In the genomic region with DNA sequence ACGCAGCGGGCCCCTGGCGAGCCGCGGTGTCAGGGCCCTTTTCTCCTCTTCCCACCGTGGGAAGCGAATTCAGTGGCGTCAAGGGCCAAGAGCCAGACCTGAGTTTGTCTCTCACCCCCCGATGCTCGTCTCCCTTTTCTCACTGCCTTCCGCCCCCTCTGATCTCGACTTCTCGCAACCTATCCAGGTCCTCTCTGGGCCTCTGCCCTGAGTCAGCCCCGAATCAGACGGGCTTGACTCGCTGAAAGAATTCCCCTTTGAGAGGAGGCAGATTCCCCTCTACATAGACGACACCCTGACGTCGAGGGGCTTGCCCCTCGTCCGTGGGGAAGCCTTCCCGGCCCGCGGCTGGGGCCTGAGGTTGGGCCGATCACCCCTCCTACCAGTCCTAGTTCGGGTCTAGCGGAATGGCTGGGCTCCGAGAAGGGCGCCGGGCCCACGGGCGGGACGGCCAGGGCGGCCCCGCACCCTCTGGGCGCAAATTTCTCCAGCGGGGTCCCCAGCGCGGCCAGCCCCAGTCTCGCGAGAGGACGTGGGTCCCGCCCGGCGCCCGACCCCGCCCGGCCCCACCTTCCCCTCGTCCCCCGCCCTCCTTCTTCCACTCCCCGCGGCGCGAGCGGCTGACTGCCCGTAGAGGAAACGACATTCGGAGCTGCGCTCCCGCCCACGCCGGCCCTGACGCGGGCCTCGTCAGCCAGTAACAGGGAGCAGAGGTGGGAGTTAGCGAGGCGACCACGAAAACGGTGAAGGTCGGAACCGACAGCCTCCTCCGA, we compare ENCODE assay signal across 8 cellular contexts. TPM values are rescaled to one million over a fixed set of nuclear protein-coding genes. Genes with fewer than 3 reads are reported as not detected.
DNase-seq lines count a peak whose midpoint lies in the region; ATAC-seq and TF ChIP-seq lines count a peak whose summit lies in the region.

A gene with protein sequence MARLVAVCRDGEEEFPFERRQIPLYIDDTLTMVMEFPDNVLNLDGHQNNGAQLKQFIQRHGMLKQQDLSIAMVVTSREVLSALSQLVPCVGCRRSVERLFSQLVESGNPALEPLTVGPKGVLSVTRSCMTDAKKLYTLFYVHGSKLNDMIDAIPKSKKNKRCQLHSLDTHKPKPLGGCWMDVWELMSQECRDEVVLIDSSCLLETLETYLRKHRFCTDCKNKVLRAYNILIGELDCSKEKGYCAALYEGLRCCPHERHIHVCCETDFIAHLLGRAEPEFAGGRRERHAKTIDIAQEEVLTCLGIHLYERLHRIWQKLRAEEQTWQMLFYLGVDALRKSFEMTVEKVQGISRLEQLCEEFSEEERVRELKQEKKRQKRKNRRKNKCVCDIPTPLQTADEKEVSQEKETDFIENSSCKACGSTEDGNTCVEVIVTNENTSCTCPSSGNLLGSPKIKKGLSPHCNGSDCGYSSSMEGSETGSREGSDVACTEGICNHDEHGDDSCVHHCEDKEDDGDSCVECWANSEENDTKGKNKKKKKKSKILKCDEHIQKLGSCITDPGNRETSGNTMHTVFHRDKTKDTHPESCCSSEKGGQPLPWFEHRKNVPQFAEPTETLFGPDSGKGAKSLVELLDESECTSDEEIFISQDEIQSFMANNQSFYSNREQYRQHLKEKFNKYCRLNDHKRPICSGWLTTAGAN (plus strand): TSS at position 600 of the 773 bp plus-strand sequence. CDS start 806 bp downstream, outside the sequence.

- intact Hi-C loops in Right ventricle myocardium superior (cut with DNase I): loop anchor here (10.0 kb wide), 1 partner anchor 60 kb away; a partner anchor contains a TSS
- intact Hi-C loops in thyroid gland (cut with DNase I): loop anchor here (5.0 kb wide), 1 partner anchor 48 kb away; a partner anchor contains a TSS

- peak within 1 kb of the TSS; percentile 96 for H3K4me2 ChIP-seq in parathyroid adenoma (ENCODE audit: low read length)

- peak within 1 kb of the TSS; percentile 91 for H3K4me3 ChIP-seq in GM12865 (ENCODE audit: low read depth, low read length)
- peak within 1 kb of the TSS; percentile 100 for H3K4me3 ChIP-seq in parathyroid adenoma (ENCODE audit: low read depth, low read length)
- H3K4me3 ChIP-seq in thyroid gland (replicated peaks in 1 of 3): peak within 1 kb of the TSS; percentile 57 to 97 (median 94)

- no peaks in the 10 kb centered on the region for H3K36me3 ChIP-seq in parathyroid adenoma (ENCODE audit: control insufficient read depth, insufficient read depth, low read length)
- H3K36me3 ChIP-seq in thyroid gland: no peaks in the 10 kb centered on the region

- TF ChIP-seq POLR2A in thyroid gland (IDR thresholded peaks at IDR 0.05): peak; percentile 50 to 71

- H3K4me1 ChIP-seq in parathyroid adenoma: peaks cover 21% of the 10 kb centered on the region
- peaks cover 32 to 39% of the 10 kb centered on the region in 2 donors for H3K4me1 ChIP-seq in thyroid gland

- H3K27ac ChIP-seq in parathyroid adenoma: peak within 1 kb of the TSS; percentile 100
- H3K27ac ChIP-seq in thyroid gland: peak within 1 kb of the TSS; percentile 97 to 100 (median 99)

- ATAC-seq in HG02798 (IDR thresholded peaks at IDR 0.05; ENCODE audit: poor library complexity, unreplicated experiment): peak; percentile 60
- peak; percentile 69 for ATAC-seq in activated naive CD8-positive, alpha-beta T cell treated with anti-CD3 and anti-CD28 coated beads, Interleukin-2, amount 50 U/mL, for 24 hours
- peak; percentile 94 for ATAC-seq in Right ventricle myocardium superior (ENCODE audit: poor library complexity)

- H3K36me3 Mint-ChIP-seq in activated naive CD8-positive, alpha-beta T cell treated with anti-CD3 and anti-CD28 coated beads, Interleukin-2, amount 50 U/mL, for 24 hours (ENCODE audit: low read depth): peaks cover 34% of the 10 kb centered on the region

- peak within 1 kb of the TSS; percentile 98 for H2AFZ ChIP-seq in parathyroid adenoma

- no peaks in the 10 kb centered on the region for H3K9me3 ChIP-seq in parathyroid adenoma (ENCODE audit: control insufficient read depth, low read length)
- no peaks in the 10 kb centered on the region for H3K9me3 ChIP-seq in thyroid gland

- TF ChIP-seq CTCF in GM12865 (IDR thresholded peaks at IDR 0.05; ENCODE audit: insufficient read depth, low read depth, low read length, missing control alignments) (no peak), parathyroid adenoma (IDR thresholded peaks at IDR 0.05) (no peak), thyroid gland (IDR thresholded peaks at IDR 0.05) (no peak)

- H3K4me3 Mint-ChIP-seq in activated naive CD8-positive, alpha-beta T cell treated with anti-CD3 and anti-CD28 coated beads, Interleukin-2, amount 50 U/mL, for 24 hours: peak within 1 kb of the TSS; percentile 97

- H3K27me3 Mint-ChIP-seq in activated naive CD8-positive, alpha-beta T cell treated with anti-CD3 and anti-CD28 coated beads, Interleukin-2, amount 50 U/mL, for 24 hours: no peaks in the 10 kb centered on the region

- H3K27ac Mint-ChIP-seq in activated naive CD8-positive, alpha-beta T cell treated with anti-CD3 and anti-CD28 coated beads, Interleukin-2, amount 50 U/mL, for 24 hours: peak within 1 kb of the TSS; percentile 98

- H3K9me3 Mint-ChIP-seq in activated naive CD8-positive, alpha-beta T cell treated with anti-CD3 and anti-CD28 coated beads, Interleukin-2, amount 50 U/mL, for 24 hours: no peaks in the 10 kb centered on the region

- H3K79me2 ChIP-seq in parathyroid adenoma: peaks cover 44% of the 10 kb centered on the region

- peak within 1 kb of the TSS; percentile 94 for H3K9ac ChIP-seq in parathyroid adenoma

- WGBS in thyroid gland, 2 donors: 0% methylated on average over 37 to 43 of the region's 72 CpGs

- DNase-seq in GM12865 (ENCODE audit: low read depth): peak; percentile 95
- peak; percentile 28 for DNase-seq in NCI-H1436 treated with DMSO at 0.1 percent for 48 hours (lab: John Stamatoyannopoulos, UW)
- DNase-seq in T follicular helper cell (ENCODE audit: low read depth): peak; percentile 84
- peak; percentile 95 for DNase-seq in activated naive CD8-positive, alpha-beta T cell treated with anti-CD3 and anti-CD28 coated beads, Interleukin-2, amount 50 U/mL, for 24 hours
- peak; percentile 96 for DNase-seq in Right ventricle myocardium superior
- DNase-seq in thyroid gland: peak; percentile 88 to 93

- H3K27me3 ChIP-seq in parathyroid adenoma (ENCODE audit: control insufficient read depth, insufficient read depth, low read length): no peaks in the 10 kb centered on the region
- no peaks in the 10 kb centered on the region for H3K27me3 ChIP-seq in thyroid gland

- H3K4me1 Mint-ChIP-seq in activated naive CD8-positive, alpha-beta T cell treated with anti-CD3 and anti-CD28 coated beads, Interleukin-2, amount 50 U/mL, for 24 hours: peaks cover 45% of the 10 kb centered on the region

RNA-seq across cellular contexts. Expression of the gene that starts here (rescaled TPM):
- total RNA-seq in Right ventricle myocardium superior (36.6 TPM), thyroid gland (10 to 100 TPM; 47.3 to 74.1 (median 58.0) TPM)

Comparison
In these comparisons a context has a peak if more than half of its experiments do, and no peak if none do; other contexts are left out.
1. Peak in every context shown above with its lines: DNase-seq, ATAC-seq, H3K4me3 ChIP-seq and H3K27ac ChIP-seq.
2. DNase-seq: peak in every context shown above with its lines; median percentile 96 in Right ventricle myocardium superior; 95 in GM12865; 95 in activated naive CD8-positive, alpha-beta T cell treated with anti-CD3 and anti-CD28 coated beads, Interleukin-2, amount 50 U/mL, for 24 hours; 90 in thyroid gland; 84 in T follicular helper cell; 28 in NCI-H1436 treated with DMSO at 0.1 percent for 48 hours.